1 cellular context compared by ENCODE assay signal in the genomic region with DNA sequence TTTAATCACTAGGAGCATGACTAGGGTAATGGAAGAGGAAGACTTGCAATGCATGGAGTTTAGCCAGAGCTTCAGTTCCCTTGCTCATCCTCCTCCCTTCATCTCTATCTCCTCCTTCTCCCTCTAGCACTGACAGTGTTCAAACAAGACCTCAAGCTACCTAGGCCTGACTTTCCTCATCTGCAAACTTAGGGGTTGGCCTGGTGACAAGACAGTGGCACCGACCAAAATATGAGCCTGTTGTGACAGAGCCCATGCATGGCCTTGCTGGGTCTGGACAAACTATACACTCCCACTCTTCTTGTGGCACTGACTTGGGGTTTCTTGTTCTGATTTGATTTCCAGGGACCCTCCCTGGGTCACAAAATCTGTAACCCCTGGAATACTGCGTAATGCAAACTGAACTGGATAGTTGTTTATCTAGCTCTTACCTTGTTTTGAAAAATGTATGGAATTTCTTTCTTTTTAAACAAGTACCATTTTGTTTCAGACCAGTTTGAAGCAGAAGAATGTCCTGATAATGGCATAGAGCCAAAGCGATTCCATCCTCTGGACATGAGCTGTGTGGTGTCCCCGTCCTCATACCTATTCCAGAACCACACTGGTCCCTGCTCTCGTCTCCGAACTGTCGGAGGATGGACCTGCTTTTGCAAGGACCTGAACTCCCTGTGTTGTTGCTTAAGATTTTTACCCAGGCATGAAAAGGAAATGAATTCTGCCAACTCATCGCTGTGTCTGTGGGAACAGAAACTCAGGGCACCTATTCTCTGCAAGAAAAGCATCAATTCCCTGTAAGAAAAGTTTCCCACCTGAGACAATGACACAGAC.
TF ChIP-seq lines count a peak whose summit lies in the region.

No MANE protein-coding gene starts in this region.

TF ChIP-seq in HepG2, 621 proteins besides CTCF, POLR2A, EP300 and RAD21:
- TF ChIP-seq SOX13 (IDR thresholded peaks at IDR 0.05) (no peak), SOX13 (CRISPR knock-in tag; conservative IDR thresholded peaks at IDR 0.05 in 1 of 2, IDR thresholded peaks at IDR 0.05 in 1 of 2) (0 out of 4 replicates have a peak, but pooled peaks of 1 of the 2 experiments have one; percentile 11), MAFK (conservative IDR thresholded peaks at IDR 0.05 in 1 of 2, IDR thresholded peaks at IDR 0.05 in 1 of 2; ENCODE audit: low read length in 2 of 2) (peak in 1 of 2 experiments; percentile 23; a peak in 1 of 4 replicates), BHLHE40 (IDR thresholded peaks at IDR 0.05; ENCODE audit: low read length) (no peak)
